ENCODE assay signal across 14 cellular contexts in the genomic region with DNA sequence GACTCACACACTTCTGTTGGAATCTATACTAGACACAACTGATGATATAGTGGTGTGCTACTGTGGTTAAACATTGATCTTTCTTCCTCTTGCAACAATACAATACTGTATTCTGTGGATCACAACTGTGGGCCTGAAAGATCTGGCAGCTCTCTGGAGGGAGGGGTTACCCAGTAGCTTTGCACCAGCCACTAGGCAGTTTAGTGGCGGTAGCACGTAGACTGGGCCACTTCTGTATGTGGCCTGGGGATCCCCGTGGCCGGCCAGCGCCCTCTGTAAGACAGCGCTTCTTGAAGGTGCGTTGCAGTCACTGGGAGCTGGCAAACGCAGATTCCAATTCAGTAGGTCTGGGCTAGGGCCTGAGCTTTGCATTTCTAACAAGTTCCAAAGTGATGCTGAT.
"Had no signal": no experiment of that assay in that cellular context is flagged by ENCODE, and none has a peak within 500 bp of the region (broad histone marks: within the 10 kb centered on the region; RNA-seq: fewer than 3 reads in every experiment).

No MANE protein-coding gene starts in this region.

- H3K9me3 ChIP-seq: breast epithelium, pancreas, upper lobe of right lung had no signal

- H3K4me1 ChIP-seq: breast epithelium had no signal

- H3K36me3 ChIP-seq: breast epithelium, pancreas, upper lobe of right lung had no signal

- ATAC-seq: activated CD8-positive, alpha-beta memory T cell treated with anti-CD3 and anti-CD28 coated beads, Interleukin-2, amount 10 ng/mL, durations not matched to agents 7 days and 5 days; left cardiac atrium; stimulated activated naive CD8-positive, alpha-beta T cell treated with anti-CD3 and anti-CD28 coated beads, Interleukin-15, Interleukin-2, amounts not matched to agents 100 U/mL and 50 U/mL, for 24 hours; upper lobe of right lung had no signal

- DNase-seq: activated CD4-positive, alpha-beta T cell treated with anti-CD3 and anti-CD28 coated beads, Interleukin-2, amount 50 U/mL, for 48 hours; activated CD4-positive, CD25-positive, alpha-beta regulatory T cell treated with anti-CD3 and anti-CD28 coated beads, Interleukin-2, amount 50 U/mL, for 72 hours; activated CD8-positive, alpha-beta memory T cell treated with anti-CD3 and anti-CD28 coated beads, Interleukin-2, amount 10 ng/mL, durations not matched to agents 7 days and 5 days; activated gamma-delta T cell treated with Interleukin-2 at 50 U/mL for 16 hours; activated naive CD8-positive, alpha-beta T cell treated with anti-CD3 and anti-CD28 coated beads for 36 hours; activated T-cell treated with anti-CD3 and anti-CD28 coated beads, Interleukin-2, amount 50 U/mL, for 48 hours; left cardiac atrium; pancreas; stimulated activated CD4-positive, alpha-beta T cell treated with anti-CD3 and anti-CD28 coated beads, Interleukin-4, amount 100 ng/mL, for 1 hour; stimulated activated CD8-positive, alpha-beta memory T cell treated with anti-CD3 and anti-CD28 coated beads, Interleukin-4, amount 100 ng/mL, for 48 hours; stimulated activated naive CD8-positive, alpha-beta T cell treated with anti-CD3 and anti-CD28 coated beads, Interleukin-15, Interleukin-2, amounts not matched to agents 100 U/mL and 50 U/mL, for 24 hours; T-helper 2 cell; upper lobe of right lung had no signal

- H3K27ac ChIP-seq: breast epithelium, upper lobe of right lung had no signal

- H3K4me3 ChIP-seq: breast epithelium, pancreas, upper lobe of right lung had no signal

- H3K27me3 ChIP-seq: breast epithelium, pancreas, upper lobe of right lung had no signal
